In genomic region chr4:110823251-110823650, GRCh38 we compare ENCODE assay signal across 19 cellular contexts.
DNase-seq lines count a peak whose midpoint lies in the region; ATAC-seq and TF ChIP-seq lines count a peak whose summit lies in the region.
"Had no signal": no experiment of that assay in that cellular context is flagged by ENCODE, and none has a peak within 500 bp of the region (broad histone marks: within the 10 kb centered on the region; RNA-seq: fewer than 3 reads in every experiment).

No MANE protein-coding gene starts in this region.

- H3K27me3 ChIP-seq in effector memory CD4-positive, alpha-beta T cell (replicated peaks; ENCODE audit: control insufficient read depth, insufficient read depth, low read length, poor library complexity, severe bottlenecking) = no peaks in the 10 kb centered on the region
- no peaks in the 10 kb centered on the region for H3K27me3 ChIP-seq in upper lobe of right lung

- no peaks in the 10 kb centered on the region for H3K36me3 ChIP-seq in effector memory CD4-positive, alpha-beta T cell (ENCODE audit: control insufficient read depth, insufficient read depth, low read length)
- H3K36me3 ChIP-seq in upper lobe of right lung = no peaks in the 10 kb centered on the region

- no peaks in the 10 kb centered on the region for H3K9me3 ChIP-seq in effector memory CD4-positive, alpha-beta T cell (ENCODE audit: control insufficient read depth, low read length)
- no peaks in the 10 kb centered on the region for H3K9me3 ChIP-seq in upper lobe of right lung

- no peak for TF ChIP-seq CTCF in upper lobe of right lung (IDR thresholded peaks at IDR 0.05)

- no peak overlapping the region for H3K4me3 ChIP-seq in effector memory CD4-positive, alpha-beta T cell (ENCODE audit: insufficient read depth, low read depth, low read length, poor library complexity, severe bottlenecking)
- no peak overlapping the region for H3K4me3 ChIP-seq in upper lobe of right lung
- H3K4me3 ChIP-seq: SK-N-MC had no signal

- peak; percentile 86 for ATAC-seq in HG03060 (IDR thresholded peaks at IDR 0.05; ENCODE audit: low read depth, unreplicated experiment)
- ATAC-seq in HG03025 (IDR thresholded peaks at IDR 0.05; ENCODE audit: low FRiP score, unreplicated experiment) = no peak
- ATAC-seq in upper lobe of right lung = no peak
- ATAC-seq: activated naive CD4-positive, alpha-beta T cell treated with anti-CD3 and anti-CD28 coated beads, Interleukin-2, amount 50 U/mL, for 72 hours; left lobe of liver; naive thymus-derived CD4-positive, alpha-beta T cell had no signal

- no peaks in the 10 kb centered on the region for H3K4me1 ChIP-seq in effector memory CD4-positive, alpha-beta T cell (ENCODE audit: control insufficient read depth, insufficient read depth, low read length, poor library complexity, severe bottlenecking)
- no peaks in the 10 kb centered on the region for H3K4me1 ChIP-seq in upper lobe of right lung

- DNase-seq in GM04503 (ENCODE audit: low read depth) (peak; percentile 11), NCI-H69 (lab: John Stamatoyannopoulos, UW) (peak; percentile 1), iris pigment epithelial cell (ENCODE audit: low read depth) (peak; percentile 45), T-helper 2 cell (no peak), upper lobe of right lung (no peak)
- no peak for DNase-seq in effector memory CD4-positive, alpha-beta T cell
- DNase-seq: activated CD8-positive, alpha-beta memory T cell treated with anti-CD3 and anti-CD28 coated beads, Interleukin-2, amount 50 U/mL, for 4 hours; DMS153; head of caudate nucleus; MV-4-11; naive thymus-derived CD4-positive, alpha-beta T cell; NCI-H2171; stimulated activated CD4-positive, alpha-beta T cell treated with anti-CD3 and anti-CD28 coated beads, Interleukin-4, amount 100 ng/mL, for 24 hours; trophoblast cell had no signal

- intact Hi-C loops in upper lobe of right lung (cut with DNase I) = no loop called here

- no peak overlapping the region for H3K27ac ChIP-seq in effector memory CD4-positive, alpha-beta T cell (ENCODE audit: insufficient read depth, low read length, poor library complexity, severe bottlenecking)
- no peak overlapping the region for H3K27ac ChIP-seq in upper lobe of right lung
- H3K27ac ChIP-seq: SK-N-MC had no signal

Comparison
In these comparisons a context has a peak if more than half of its experiments do, and no peak if none do; other contexts are left out.
1. DNase-seq: peak in GM04503 (single experiment), NCI-H69 (single experiment) and iris pigment epithelial cell (single experiment); none in T-helper 2 cell (0 of 5), effector memory CD4-positive, alpha-beta T cell (0 of 3) and upper lobe of right lung (single experiment).